ENCODE assay signal across 8 cellular contexts in the genomic region with DNA sequence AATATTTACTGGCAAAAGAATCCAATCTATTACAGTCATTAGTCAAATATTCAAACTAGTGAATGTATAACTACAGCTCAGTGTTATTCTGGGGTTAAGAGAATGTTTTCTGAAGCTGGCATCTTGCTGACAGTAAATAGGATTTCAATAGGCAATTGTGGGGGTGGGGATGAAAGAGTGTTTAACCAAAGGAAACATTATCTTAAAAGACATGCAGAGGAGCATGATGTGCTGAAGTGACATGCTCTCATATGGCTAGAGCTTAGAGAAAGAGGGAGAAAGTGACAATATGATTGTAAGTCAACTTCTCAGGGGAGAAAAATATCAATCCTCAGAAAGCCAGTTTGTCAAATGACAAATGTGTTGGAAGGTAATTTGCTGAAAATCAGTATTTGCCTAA.
"Had no signal": no experiment of that assay in that cellular context is flagged by ENCODE, and none has a peak within 500 bp of the region (broad histone marks: within the 10 kb centered on the region; RNA-seq: fewer than 3 reads in every experiment).

No MANE protein-coding gene starts in this region.

- H3K36me3 ChIP-seq: HAP-1 had no signal

- ATAC-seq: HCT116 had no signal

- FAIRE-seq: HTR-8/SVneo had no signal

- H2AFZ ChIP-seq: GM23248 had no signal

- DNase-seq: GM23248, GOT3, H7, HFFc6, KBM-7 had no signal

- H3K4me3 ChIP-seq: GM23248, HAP-1 had no signal

- H3K9me3 ChIP-seq: HAP-1 had no signal

- H3K27ac ChIP-seq: GM23248 had no signal

- H3K9ac ChIP-seq: GM23248 had no signal
